Comparison of ENCODE assay signal across 8 cellular contexts in genomic region chr5:129664336-129664937, GRCh38.
DNase-seq lines count a peak whose midpoint lies in the region; ATAC-seq and TF ChIP-seq lines count a peak whose summit lies in the region.

No MANE protein-coding gene starts in this region.

- ATAC-seq in GM19025 (IDR thresholded peaks at IDR 0.05; ENCODE audit: low read depth, unreplicated experiment) = peak; percentile 56
- ATAC-seq in HG03439 (IDR thresholded peaks at IDR 0.05; ENCODE audit: unreplicated experiment) = peak; percentile 73
- ATAC-seq in GM21528 (IDR thresholded peaks at IDR 0.05; ENCODE audit: low FRiP score, unreplicated experiment) = no peak

- DNase-seq in DMS53 (lab: John Stamatoyannopoulos, UW) (peak; percentile 76), UCSD-AML1 (lab: John Stamatoyannopoulos, UW; ENCODE audit: unreplicated experiment) (peak; percentile 6), fibroblast of gingiva (ENCODE audit: low read depth) (peak; percentile 45), progenitor cell of endocrine pancreas (ENCODE audit: low spot score, unreplicated experiment) (no peak)
- no peak for DNase-seq in T-helper 2 cell treated with Interferon-gamma antibody and Interleukin-4, amounts not matched to agents 5 μg/mL and 100 μg/mL, for 36 hours (ENCODE audit: low spot score)

- peaks cover 26% of the 10 kb centered on the region for H3K36me3 Mint-ChIP-seq in progenitor cell of endocrine pancreas (ENCODE audit: insufficient read depth)
- H3K36me3 Mint-ChIP-seq in T-helper 2 cell treated with Interferon-gamma antibody and Interleukin-4, amounts not matched to agents 5 μg/mL and 100 μg/mL, for 36 hours (ENCODE audit: low read depth) = no peaks in the 10 kb centered on the region

- peak; percentile 73 for TF ChIP-seq CTCF in progenitor cell of endocrine pancreas (IDR thresholded peaks at IDR 0.05; ENCODE audit: unreplicated experiment)

- H3K4me1 Mint-ChIP-seq in progenitor cell of endocrine pancreas (ENCODE audit: low read depth) = no peaks in the 10 kb centered on the region
- H3K4me1 Mint-ChIP-seq in T-helper 2 cell treated with Interferon-gamma antibody and Interleukin-4, amounts not matched to agents 5 μg/mL and 100 μg/mL, for 36 hours (ENCODE audit: low read depth) = no peaks in the 10 kb centered on the region

- no peaks in the 10 kb centered on the region for H3K27me3 Mint-ChIP-seq in progenitor cell of endocrine pancreas
- no peaks in the 10 kb centered on the region for H3K27me3 Mint-ChIP-seq in T-helper 2 cell treated with Interferon-gamma antibody and Interleukin-4, amounts not matched to agents 5 μg/mL and 100 μg/mL, for 36 hours (ENCODE audit: low read depth)

- peaks cover 19% of the 10 kb centered on the region for H3K9me3 Mint-ChIP-seq in progenitor cell of endocrine pancreas (ENCODE audit: low read depth)
- H3K9me3 Mint-ChIP-seq in T-helper 2 cell treated with Interferon-gamma antibody and Interleukin-4, amounts not matched to agents 5 μg/mL and 100 μg/mL, for 36 hours = no peaks in the 10 kb centered on the region

- no peak overlapping the region for H3K27ac Mint-ChIP-seq in progenitor cell of endocrine pancreas
- no peak overlapping the region for H3K27ac Mint-ChIP-seq in T-helper 2 cell treated with Interferon-gamma antibody and Interleukin-4, amounts not matched to agents 5 μg/mL and 100 μg/mL, for 36 hours

- H3K4me3 Mint-ChIP-seq in progenitor cell of endocrine pancreas (ENCODE audit: low read depth) = no peak overlapping the region
- H3K4me3 Mint-ChIP-seq in T-helper 2 cell treated with Interferon-gamma antibody and Interleukin-4, amounts not matched to agents 5 μg/mL and 100 μg/mL, for 36 hours = no peak overlapping the region

Comparison
In these comparisons a context has a peak if more than half of its experiments do, and no peak if none do; other contexts are left out.
1. DNase-seq: peak in DMS53 (single experiment), UCSD-AML1 (single experiment) and fibroblast of gingiva (single experiment); none in progenitor cell of endocrine pancreas (single experiment) and T-helper 2 cell treated with Interferon-gamma antibody and Interleukin-4, amounts not matched to agents 5 μg/mL and 100 μg/mL, for 36 hours (single experiment).